ENCODE assay signal across 22 cellular contexts in genomic region chr1:147245586-147246021, GRCh38. TPM values are rescaled to one million over a fixed set of nuclear protein-coding genes. Genes with fewer than 3 reads are reported as not detected.
DNase-seq lines count a peak whose midpoint lies in the region; ATAC-seq, FAIRE-seq and TF ChIP-seq lines count a peak whose summit lies in the region.
"Had no signal": no experiment of that assay in that cellular context is flagged by ENCODE, and none has a peak within 500 bp of the region (broad histone marks: within the 10 kb centered on the region; RNA-seq: fewer than 3 reads in every experiment).

No MANE protein-coding gene starts in this region.

- peaks cover 75% of the 10 kb centered on the region for H3K79me2 ChIP-seq in GM12878 (ENCODE audit: control insufficient read depth, insufficient read depth, low read length)

- no peak overlapping the region for H2AFZ ChIP-seq in GM12878 (ENCODE audit: control insufficient read depth, low read depth, low read length)
- H2AFZ ChIP-seq: GM23338 had no signal

- CTCF ChIA-PET in GM12878 (lab: Yijun Ruan, JAX): interaction anchor here (1.4 to 4.7 kb wide), 2 partner anchors 28 to 144 kb away, joined by 3 to 18 read pairs; no protein-coding TSS in a partner anchor

- no peaks in the 10 kb centered on the region for H3K9me3 ChIP-seq in GM12878 (replicated peaks; ENCODE audit: control insufficient read depth, insufficient read depth, low read length)
- H3K9me3 ChIP-seq in effector memory CD4-positive, alpha-beta T cell (ENCODE audit: control insufficient read depth, low read length): no peaks in the 10 kb centered on the region
- H3K9me3 ChIP-seq: colonic mucosa had no signal

- DNase-seq in stimulated activated CD4-positive, alpha-beta T cell treated with anti-CD3 and anti-CD28 coated beads, Interleukin-15, amount 100 ng/mL, for 24 hours: peak; percentile 12
- no peak for DNase-seq in stimulated activated CD4-positive, alpha-beta T cell treated with anti-CD3 and anti-CD28 coated beads, Interleukin-12 subunit alpha, Interleukin-12 subunit beta, amount 100 ng/mL, for 4 hours
- peak; percentile 70 for DNase-seq in OCI-M1 (lab: John Stamatoyannopoulos, UW)
- DNase-seq in GM12878 (ENCODE audit: low read depth, low spot score): no peak
- no peak for DNase-seq in GM19238 (ENCODE audit: insufficient read length, low spot score)
- no peak for DNase-seq in H4 (ENCODE audit: low spot score)
- DNase-seq in NCI-H345 treated with DMSO at 0.1 percent for 48 hours (lab: John Stamatoyannopoulos, UW; ENCODE audit: unreplicated experiment): no peak
- DNase-seq in effector memory CD4-positive, alpha-beta T cell: no peak
- DNase-seq: activated CD4-positive, alpha-beta T cell treated with anti-CD3 and anti-CD28 coated beads for 1 hour; activated effector memory CD4-positive, alpha-beta T cell treated with Interleukin-2 at 50 U/mL for 16 hours; colonic mucosa; DMS153; head of caudate nucleus; islet precursor cell; mesenchymal stem cell; NCI-H1694; NCI-H510A treated with DMSO at 0.1 percent for 48 hours; stimulated activated CD4-positive, alpha-beta T cell treated with anti-CD3 and anti-CD28 coated beads, Interleukin-4, amount 100 ng/mL, for 24 hours had no signal

- BruUV-seq in GM12878 (replicated peaks; lab: Mats Ljungman, UMichigan): TSS peak; percentile 5

- no peak overlapping the region for H3K27ac ChIP-seq in GM12878 (ENCODE audit: control insufficient read depth, insufficient read depth)
- H3K27ac ChIP-seq in effector memory CD4-positive, alpha-beta T cell (ENCODE audit: insufficient read depth, low read length, poor library complexity, severe bottlenecking): no peak overlapping the region
- H3K27ac ChIP-seq: colonic mucosa had no signal

- TF ChIP-seq RAD21 in GM12878 (IDR thresholded peaks at IDR 0.05; ENCODE audit: insufficient read depth, low read depth, low read length): no peak

- intact Hi-C loops in GM12878 (cut with micrococcal nuclease; ENCODE audit: unreplicated experiment): no loop called here

- H3K36me3 ChIP-seq in GM12878 (ENCODE audit: control insufficient read depth in 2 of 2, insufficient read depth in 2 of 2, low read length in 1 of 2): no peaks in the 10 kb centered on the region
- no peaks in the 10 kb centered on the region for H3K36me3 ChIP-seq in effector memory CD4-positive, alpha-beta T cell (ENCODE audit: control insufficient read depth, insufficient read depth, low read length)
- H3K36me3 ChIP-seq: colonic mucosa had no signal

- WGBS in GM12878 (ENCODE audit: insufficient coverage, insufficient replicate concordance, low lambda C conversion rate, missing lambda C conversion rate): 5% methylated on average over 3 of the region's 3 CpGs

- no peak for TF ChIP-seq EP300 in GM12878 (IDR thresholded peaks at IDR 0.05; ENCODE audit: borderline replicate concordance in 1 of 2, control insufficient read depth in 1 of 2, low read depth in 2 of 2, low read length in 2 of 2)

- RAD21 ChIA-PET in GM12878 (lab: Charles Lee; ENCODE audit: unreplicated experiment): interaction anchor here (1.0 to 1.6 kb wide), 2 partner anchors 28 to 75 kb away, joined by 3 to 5 read pairs; no protein-coding TSS in a partner anchor

- H4K20me1 ChIP-seq in GM12878 (ENCODE audit: control insufficient read depth, insufficient read depth): no peaks in the 10 kb centered on the region

- no peak for TF ChIP-seq CTCF in GM12878 (IDR thresholded peaks at IDR 0.05 in 2 of 3, conservative IDR thresholded peaks at IDR 0.05 in 1 of 3; ENCODE audit: control insufficient read depth in 2 of 3, extremely low read depth in 1 of 3, insufficient read depth in 1 of 3, low read depth in 3 of 3, low read length in 3 of 3)

- peaks cover 17% of the 10 kb centered on the region for H3K4me1 ChIP-seq in GM12878 (ENCODE audit: control insufficient read depth, insufficient read depth, low read length)
- no peaks in the 10 kb centered on the region for H3K4me1 ChIP-seq in effector memory CD4-positive, alpha-beta T cell (ENCODE audit: control insufficient read depth, insufficient read depth, low read length, poor library complexity, severe bottlenecking)
- H3K4me1 ChIP-seq: colonic mucosa had no signal

- peak overlapping the region; percentile 41; the same call in 1 of the 2 replicates for H3K4me3 ChIP-seq in GM12878
- H3K4me3 ChIP-seq in effector memory CD4-positive, alpha-beta T cell (ENCODE audit: insufficient read depth, low read depth, low read length, poor library complexity, severe bottlenecking): no peak overlapping the region
- H3K4me3 ChIP-seq: colonic mucosa, GM23338 had no signal

- in situ Hi-C loops in GM12878 (cut with MboI): loop anchor here (5.0 kb wide), 1 partner anchor 73 kb away; the partner anchor contains the start of gene PRKAB2

- H3K27me3 ChIP-seq in GM12878 (replicated peaks in 1 of 2; ENCODE audit: control insufficient read depth in 2 of 2, insufficient read depth in 2 of 2, low read length in 1 of 2): no peaks in the 10 kb centered on the region
- H3K27me3 ChIP-seq in effector memory CD4-positive, alpha-beta T cell (replicated peaks; ENCODE audit: control insufficient read depth, insufficient read depth, low read length, poor library complexity, severe bottlenecking): no peaks in the 10 kb centered on the region
- H3K27me3 ChIP-seq: colonic mucosa had no signal

- FAIRE-seq in GM12878 (lab: Jason Lieb, UNC): no peak

- SMC1A ChIA-PET in GM12878 (lab: Charles Lee; ENCODE audit: uncharacterized antibody, unreplicated experiment): interaction anchor here (0.8 kb wide), 1 partner anchor 83 kb away, joined by 3 read pairs; no protein-coding TSS in a partner anchor

- POLR2A ChIA-PET in GM12878 (lab: Charles Lee): no interaction called here

- no peak for ATAC-seq in GM12878
- ATAC-seq: esophagus mucosa, GM23338, Panc1, sciatic nerve had no signal

- no peak for TF ChIP-seq POLR2A in GM12878 (IDR thresholded peaks at IDR 0.05; ENCODE audit: low read depth, low read length)

- H3K9ac ChIP-seq in GM12878 (ENCODE audit: control insufficient read depth, insufficient read depth, low read length): no peak overlapping the region

- peak overlapping the region; percentile 75 for H3K4me2 ChIP-seq in GM12878 (ENCODE audit: control insufficient read depth, insufficient read depth)
- H3K4me2 ChIP-seq: GM23338 had no signal

TF ChIP-seq in GM12878, 131 proteins besides CTCF, POLR2A, EP300 and RAD21 (continues in another document):
- TF ChIP-seq FOS (IDR thresholded peaks at IDR 0.05; ENCODE audit: borderline replicate concordance, extremely low read depth, insufficient read length) (no peak), KDM1A (IDR thresholded peaks at IDR 0.05; ENCODE audit: borderline replicate concordance) (no peak), CBX5 (IDR thresholded peaks at IDR 0.05; ENCODE audit: low read depth) (no peak)

RNA-seq across cellular contexts. Expression of gene CHD1L, which starts 3.1 kb away (rescaled TPM):
- 37.1 and 43.8 TPM in 2 replicates for total RNA-seq in GM12878 (2013; cell fraction: nucleolus; rRNA removed)
- total RNA-seq in GM12878 (2014; rRNA removed): 39.3 and 42.1 TPM in 2 replicates
- 47.4 and 48.1 TPM in 2 replicates for total RNA-seq in GM12878 (2014; rRNA removed; fragmentation: Illumina TruSeq; extraction: Trizol)
- 45.7 and 54.2 TPM in 2 replicates for total RNA-seq in GM12878 (2021)
- 19.4 TPM for polyA plus RNA-seq in GM12878 (2011; ENCODE audit: low read depth)
- 44.1 and 65.4 TPM in 2 replicates for polyA plus RNA-seq in GM12878 (2011; rRNA removed)
- polyA plus RNA-seq in GM12878 (2011; cell fraction: cytosol; rRNA removed): 21.6 and 23.3 TPM in 2 replicates
- polyA plus RNA-seq in GM12878 (2011; cell fraction: nucleus; rRNA removed): 43.5 and 43.6 TPM in 2 replicates
- 22.1 and 27.6 TPM in 2 replicates for polyA plus RNA-seq in GM12878 (2012)
- 46.1 and 59.1 TPM in 2 replicates for polyA plus RNA-seq in GM12878 (2014; fragmentation: Illumina TruSeq; extraction: Trizol)
- polyA plus RNA-seq in GM12878 (2014; fragmentation: Nextera tagmentation; extraction: Ambion mirVana): 10 to 100 TPM; 21.2 to 33.0 TPM
- polyA plus RNA-seq in GM12878 (2014; rRNA removed): 35.2 and 43.2 TPM in 2 replicates
- polyA plus RNA-seq in GM12878 (2016; fragmentation: Nextera tagmentation; extraction: Ambion mirVana): 10 to 100 TPM; 44.8 to 50.8 TPM
- 27.6 and 28.6 TPM in 2 replicates for polyA minus RNA-seq in GM12878 (2011; rRNA and poly(A)+ RNA removed)
- polyA minus RNA-seq in GM12878 (2011; cell fraction: cytosol; rRNA and poly(A)+ RNA removed): 8.4 and 10.8 TPM in 2 replicates
- polyA minus RNA-seq in GM12878 (2011; cell fraction: nucleus; rRNA and poly(A)+ RNA removed): 15.4 and 18.2 TPM in 2 replicates
- total RNA-seq in H4 (2014; rRNA removed; shearing (Covaris generic)): 29.2 and 34.0 TPM in 2 replicates

RNA-seq across cellular contexts. Expression of gene FMO5, which starts 20.5 kb away (rescaled TPM):
- 0.37 and 0.52 TPM in 2 replicates for total RNA-seq in GM12878 (2013; cell fraction: nucleolus; rRNA removed)
- total RNA-seq in GM12878 (2014; rRNA removed) (0.28 and 0.33 TPM in 2 replicates), GM12878 (2014; rRNA removed; fragmentation: Illumina TruSeq; extraction: Trizol) (0.18 and 0.22 TPM in 2 replicates), GM12878 (2021) (0.10 and 0.24 TPM in 2 replicates)
- 0.41 TPM for polyA plus RNA-seq in GM12878 (2011; ENCODE audit: low read depth)
- polyA plus RNA-seq in GM12878 (2011; rRNA removed) (0.07 and 0.17 TPM in 2 replicates), GM12878 (2014; fragmentation: Illumina TruSeq; extraction: Trizol) (0.16 and 1.1 TPM in 2 replicates), GM12878 (2014; fragmentation: Nextera tagmentation; extraction: Ambion mirVana) (under 1 TPM; 0.05 to 0.24 TPM), GM12878 (2014; rRNA removed) (0.03 and 0.09 TPM in 2 replicates), GM12878 (2016; fragmentation: Nextera tagmentation; extraction: Ambion mirVana) (under 1 TPM; 0.51 to 0.58 TPM)
- 0.07 and 0.13 TPM in 2 replicates for polyA plus RNA-seq in GM12878 (2011; cell fraction: cytosol; rRNA removed)
- polyA plus RNA-seq in GM12878 (2011; cell fraction: nucleus; rRNA removed): 0.12 TPM in 1 of 2 replicates, not detected in the other
- 0.30 and 0.46 TPM in 2 replicates for polyA plus RNA-seq in GM12878 (2012)
- polyA minus RNA-seq in GM12878 (2011; rRNA and poly(A)+ RNA removed): not detected in 2 replicates
- polyA minus RNA-seq in GM12878 (2011; cell fraction: cytosol; rRNA and poly(A)+ RNA removed): not detected in 2 replicates
- polyA minus RNA-seq in GM12878 (2011; cell fraction: nucleus; rRNA and poly(A)+ RNA removed): 0.19 TPM in 1 of 2 replicates, not detected in the other
- total RNA-seq in H4 (2014; rRNA removed; shearing (Covaris generic)): 0.37 and 0.75 TPM in 2 replicates

Comparison
In these comparisons a context has a peak if more than half of its experiments do, and no peak if none do; other contexts are left out.
1. DNase-seq: peak in stimulated activated CD4-positive, alpha-beta T cell treated with anti-CD3 and anti-CD28 coated beads, Interleukin-15, amount 100 ng/mL, for 24 hours (single experiment) and OCI-M1 (single experiment); none in stimulated activated CD4-positive, alpha-beta T cell treated with anti-CD3 and anti-CD28 coated beads, Interleukin-12 subunit alpha, Interleukin-12 subunit beta, amount 100 ng/mL, for 4 hours (single experiment), GM12878 (single experiment), GM19238 (single experiment), H4 (single experiment), NCI-H345 treated with DMSO at 0.1 percent for 48 hours (single experiment) and effector memory CD4-positive, alpha-beta T cell (0 of 3).